ENCODE assay signal across 8 cellular contexts in genomic region chr12:131949431-131950181, GRCh38. TPM values are rescaled to one million over a fixed set of nuclear protein-coding genes. Genes with fewer than 3 reads are reported as not detected.
DNase-seq lines count a peak whose midpoint lies in the region; ATAC-seq and TF ChIP-seq lines count a peak whose summit lies in the region.

TSS of gene EP400 (plus strand) at chr12:131949942. CDS start at chr12:131960620, 10,678 bp downstream.

- TF ChIP-seq EP300 in neural cell (conservative IDR thresholded peaks at IDR 0.05; ENCODE audit: poor library complexity, severe bottlenecking): peak; percentile 59

- peak; percentile 68 for TF ChIP-seq POLR2A in Raji (IDR thresholded peaks at IDR 0.05; ENCODE audit: insufficient read depth, low read depth, low read length)

- peak; percentile 95 for ATAC-seq in stimulated activated naive CD8-positive, alpha-beta T cell treated with anti-CD3 and anti-CD28 coated beads, Interleukin-15, amount 100 ng/mL, for 72 hours

- H3K27ac ChIP-seq in neural cell (ENCODE audit: low read length): peak within 1 kb of the TSS; percentile 39

- peak within 1 kb of the TSS; percentile 98 for H3K4me3 ChIP-seq in Loucy (ENCODE audit: low read length, poor library complexity, severe bottlenecking)
- H3K4me3 ChIP-seq in fibroblast of the aortic adventitia (ENCODE audit: low read depth, low read length): peak within 1 kb of the TSS; percentile 84
- peak within 1 kb of the TSS; percentile 98 for H3K4me3 ChIP-seq in neural cell (ENCODE audit: low read length)

- no peaks in the 10 kb centered on the region for H3K36me3 ChIP-seq in Loucy (ENCODE audit: insufficient read depth, low read length)
- no peaks in the 10 kb centered on the region for H3K36me3 ChIP-seq in neural cell (ENCODE audit: insufficient read depth, low read length)

- TF ChIP-seq RAD21 in neural cell (conservative IDR thresholded peaks at IDR 0.05): peak; percentile 70

- peaks cover 11% of the 10 kb centered on the region; the same call in 1 of the 2 replicates for H3F3A ChIP-seq in Loucy (ENCODE audit: low read depth)
- no peaks in the 10 kb centered on the region for H3F3A ChIP-seq in neural cell (ENCODE audit: insufficient read depth, low read length, poor library complexity, severe bottlenecking)

- H3K9me3 Mint-ChIP-seq in stimulated activated naive CD8-positive, alpha-beta T cell treated with anti-CD3 and anti-CD28 coated beads, Interleukin-15, amount 100 ng/mL, for 72 hours: no peaks in the 10 kb centered on the region

- H3K79me2 ChIP-seq in Loucy (ENCODE audit: insufficient read depth, low read length) (peaks cover 48% of the 10 kb centered on the region), neural cell (replicated peaks; ENCODE audit: insufficient read depth, low read length) (peaks cover 33% of the 10 kb centered on the region)

- H3K4me1 ChIP-seq in Loucy (ENCODE audit: insufficient read depth, low read length, poor library complexity, severe bottlenecking): peaks cover 42% of the 10 kb centered on the region

- H3K9me2 ChIP-seq in Loucy (replicated peaks; ENCODE audit: low read depth, low read length) (no peaks in the 10 kb centered on the region), neural cell (ENCODE audit: insufficient read depth, low read length) (no peaks in the 10 kb centered on the region)

- H3K27ac Mint-ChIP-seq in stimulated activated naive CD8-positive, alpha-beta T cell treated with anti-CD3 and anti-CD28 coated beads, Interleukin-15, amount 100 ng/mL, for 72 hours: peak within 1 kb of the TSS; percentile 95 to 96

- H3K4me2 ChIP-seq in Loucy (ENCODE audit: low read depth, low read length, poor library complexity, severe bottlenecking) (peak within 1 kb of the TSS; percentile 92), neural cell (ENCODE audit: low read length) (peak within 1 kb of the TSS; percentile 54)

- peak; percentile 94 for DNase-seq in EL
- peak; percentile 86 for DNase-seq in H4 (ENCODE audit: low spot score)
- DNase-seq in activated T-helper 9 cell treated with anti-CD3 and anti-CD28 coated beads, Interleukin-2, amount 50 U/mL, for 16 hours (ENCODE audit: low read depth): peak; percentile 94
- DNase-seq in fibroblast of the aortic adventitia (ENCODE audit: low read depth): peak; percentile 87
- DNase-seq in stimulated activated naive CD8-positive, alpha-beta T cell treated with anti-CD3 and anti-CD28 coated beads, Interleukin-15, amount 100 ng/mL, for 72 hours: peak; percentile 92 to 94

- H3K9me3 ChIP-seq in Loucy (ENCODE audit: insufficient read depth, low read depth, low read length) (no peaks in the 10 kb centered on the region), neural cell (ENCODE audit: low read length) (no peaks in the 10 kb centered on the region)

- H2AFZ ChIP-seq in Loucy (ENCODE audit: low read length) (peak within 1 kb of the TSS; percentile 81), neural cell (ENCODE audit: low read depth, low read length) (peak within 1 kb of the TSS; percentile 14)

- H3K4me1 Mint-ChIP-seq in stimulated activated naive CD8-positive, alpha-beta T cell treated with anti-CD3 and anti-CD28 coated beads, Interleukin-15, amount 100 ng/mL, for 72 hours: peaks cover 38% of the 10 kb centered on the region

- no peaks in the 10 kb centered on the region for H3K27me3 ChIP-seq in Loucy (ENCODE audit: insufficient read depth, low read length, poor library complexity, severe bottlenecking)
- H3K27me3 ChIP-seq in neural cell (ENCODE audit: insufficient read depth, low read depth, low read length): no peaks in the 10 kb centered on the region

- H3K9ac ChIP-seq in Loucy (ENCODE audit: low read depth, low read length, poor library complexity, severe bottlenecking) (peak within 1 kb of the TSS; percentile 94), neural cell (ENCODE audit: low read length) (peak within 1 kb of the TSS; percentile 77)

- H3K27me3 Mint-ChIP-seq in stimulated activated naive CD8-positive, alpha-beta T cell treated with anti-CD3 and anti-CD28 coated beads, Interleukin-15, amount 100 ng/mL, for 72 hours: no peaks in the 10 kb centered on the region

- TF ChIP-seq CTCF in Loucy (conservative IDR thresholded peaks at IDR 0.05; ENCODE audit: low read length): peak; percentile 53
- TF ChIP-seq CTCF in fibroblast of the aortic adventitia (IDR thresholded peaks at IDR 0.05; ENCODE audit: insufficient read depth, low read length): no peak
- peak; percentile 79 for TF ChIP-seq CTCF in neural cell (IDR thresholded peaks at IDR 0.05; ENCODE audit: poor library complexity, severe bottlenecking)

- peak within 1 kb of the TSS; percentile 89 to 92 for H3K4me3 Mint-ChIP-seq in stimulated activated naive CD8-positive, alpha-beta T cell treated with anti-CD3 and anti-CD28 coated beads, Interleukin-15, amount 100 ng/mL, for 72 hours

- H4K20me1 ChIP-seq in Loucy (ENCODE audit: insufficient read depth, low read length, poor library complexity, severe bottlenecking): peaks cover 39% of the 10 kb centered on the region
- no peaks in the 10 kb centered on the region for H4K20me1 ChIP-seq in neural cell (ENCODE audit: insufficient read depth)

TF ChIP-seq in neural cell, 6 proteins besides CTCF, POLR2A, EP300 and RAD21:
- TF ChIP-seq TAF1 (IDR thresholded peaks at IDR 0.05; ENCODE audit: low read depth) (no peak), POLR2AphosphoS5 (IDR thresholded peaks at IDR 0.05) (peak; percentile 87), SMC3 (conservative IDR thresholded peaks at IDR 0.05; ENCODE audit: poor library complexity) (peak; percentile 73), MXI1 (conservative IDR thresholded peaks at IDR 0.05; ENCODE audit: poor library complexity, severe bottlenecking) (peak; percentile 84), REST (IDR thresholded peaks at IDR 0.05; ENCODE audit: borderline replicate concordance) (no peak), EZH2 (IDR thresholded peaks at IDR 0.05; ENCODE audit: borderline replicate concordance, insufficient read depth, low read length, poor library complexity, severe bottlenecking) (no peak)

RNA-seq across cellular contexts. Expression of gene EP400, which starts in this region (rescaled TPM):
- total RNA-seq in H4 (2014; rRNA removed; shearing (Covaris generic)): 5.3 and 6.7 TPM in 2 replicates
- 11.4 and 14.7 TPM in 2 replicates for total RNA-seq in fibroblast of the aortic adventitia (ENCODE audit: low replicate concordance)
- 19.4 and 21.0 TPM in 2 replicates for polyA plus RNA-seq in neural cell
- polyA minus RNA-seq in neural cell: 22.6 and 30.7 TPM in 2 replicates

Comparison
In these comparisons a context has a peak if more than half of its experiments do, and no peak if none do; other contexts are left out.
1. Peak in every context shown above with its lines: DNase-seq, ATAC-seq, H3K4me3 ChIP-seq and H3K27ac ChIP-seq.